ENCODE assay signal across 8 cellular contexts in the genomic region with DNA sequence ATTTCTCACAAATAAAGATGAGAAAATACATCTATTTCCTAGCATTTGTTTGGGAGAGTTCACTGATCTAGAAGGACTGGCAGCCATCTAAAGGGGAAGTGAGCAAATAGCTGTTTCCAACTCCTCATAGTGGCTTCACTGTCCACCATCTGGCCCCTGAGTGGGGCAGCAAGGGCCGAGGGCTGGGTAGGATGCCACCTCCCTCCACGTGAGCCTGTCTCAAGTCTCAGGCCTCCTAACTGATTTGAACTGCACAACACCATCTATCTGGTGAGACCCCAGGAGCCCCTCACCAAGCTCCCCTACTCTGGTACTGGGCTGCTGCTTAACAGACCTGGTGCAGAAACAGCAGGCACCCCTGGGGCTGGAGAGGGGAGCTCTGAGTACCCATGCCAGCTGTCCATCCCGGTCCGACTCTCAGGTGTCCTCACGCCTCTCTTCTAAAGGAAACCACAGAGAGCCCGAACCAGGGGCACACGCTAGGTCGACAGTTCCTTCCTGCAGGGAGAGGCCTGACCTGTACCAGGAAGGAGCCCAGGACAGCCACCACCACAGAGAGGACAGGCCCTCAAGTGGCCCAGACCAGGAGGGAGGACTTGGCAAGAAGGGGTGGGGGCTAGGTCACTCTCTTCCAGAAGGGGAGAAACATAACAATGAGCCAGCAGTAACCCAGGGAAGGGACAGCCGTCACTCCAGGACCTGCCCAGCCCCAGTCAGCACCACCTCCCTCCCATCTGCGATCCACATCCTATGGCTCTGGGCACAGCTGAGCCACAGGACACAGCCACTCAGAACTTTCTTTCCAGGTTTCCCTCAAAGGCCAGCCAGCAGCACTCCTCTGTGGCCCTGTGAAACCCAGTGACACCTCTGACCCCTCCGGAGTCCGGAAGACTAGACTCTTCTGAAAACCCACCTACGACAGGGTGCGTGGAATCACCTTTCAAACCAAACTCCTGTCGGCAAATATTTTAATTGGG. TPM values are rescaled to one million over a fixed set of nuclear protein-coding genes. Genes with fewer than 3 reads are reported as not detected.
A peak's percentile ranks its signal among the peaks of the same experiment; 100 is the strongest.
DNase-seq lines count a peak whose midpoint lies in the region; ATAC-seq and TF ChIP-seq lines count a peak whose summit lies in the region.

No MANE protein-coding gene starts in this region.

- WGBS in trophoblast cell (ENCODE audit: extremely low coverage, insufficient coverage, insufficient read length), result no CpG with 5 or more reads among the region's 15 CpGs

- H3K36me3 ChIP-seq in NT2/D1 (ENCODE audit: insufficient read depth, insufficient read length, low read length), result peaks cover 27% of the 10 kb centered on the region
- H3K36me3 ChIP-seq in trophoblast cell (ENCODE audit: control insufficient read depth in 1 of 2, insufficient read depth in 2 of 2, low read length in 2 of 2), result no peaks in the 10 kb centered on the region
- no peaks in the 10 kb centered on the region for H3K36me3 ChIP-seq in H7 (replicated peaks; ENCODE audit: control insufficient read depth, insufficient read depth, low read length)

- peak overlapping the region; percentile 80 for H3K4me3 ChIP-seq in GM12864 (ENCODE audit: low read depth, low read length)
- H3K4me3 ChIP-seq in NT2/D1 (ENCODE audit: insufficient read length, low read depth), result no peak overlapping the region
- peak overlapping the region in 42 of 59 donors; percentile 6 to 55 (median 32) for H3K4me3 ChIP-seq in dorsolateral prefrontal cortex
- H3K4me3 ChIP-seq in trophoblast cell (ENCODE audit: low read depth, low read length), result peak overlapping the region; percentile 27
- H3K4me3 ChIP-seq in H7 (ENCODE audit: insufficient read depth, low read depth, low read length), result no peak overlapping the region

- H4K91ac ChIP-seq in trophoblast cell (ENCODE audit: low read depth, low read length), result no peak overlapping the region

- DNase-seq in GM12864 (ENCODE audit: low read depth) (no peak), NT2/D1 (ENCODE audit: low read depth, low spot score) (no peak), dorsolateral prefrontal cortex (no peak), trophoblast cell (no peak), H7 (no peak)
- DNase-seq in stimulated activated CD4-positive, alpha-beta T cell treated with anti-CD3 and anti-CD28 coated beads, Interleukin-15, amount 100 ng/mL, for 24 hours, result no peak

- intact Hi-C loops in dorsolateral prefrontal cortex (cut with DNase I), result no loop called here

- H2AK5ac ChIP-seq in trophoblast cell (ENCODE audit: low read length), result no peak overlapping the region

- H2BK120ac ChIP-seq in trophoblast cell (ENCODE audit: insufficient read depth, low read length, poor library complexity), result no peak overlapping the region

- peak overlapping the region; percentile 19 for H3K4ac ChIP-seq in trophoblast cell (ENCODE audit: low read depth, low read length)

- no peak overlapping the region for H4K12ac ChIP-seq in trophoblast cell (ENCODE audit: low read depth, low read length)

- H4K8ac ChIP-seq in trophoblast cell (ENCODE audit: low read depth, low read length), result no peak overlapping the region

- H3K4me1 ChIP-seq in NT2/D1 (ENCODE audit: insufficient read depth, insufficient read length), result peaks cover 57% of the 10 kb centered on the region
- H3K4me1 ChIP-seq in trophoblast cell (ENCODE audit: control insufficient read depth in 1 of 2, insufficient read depth in 2 of 2, low read length in 2 of 2), result peaks cover 58 to 63% of the 10 kb centered on the region in 2 experiments

- H3K27ac ChIP-seq in dorsolateral prefrontal cortex (peak overlapping the region in 52 of 59 donors; percentile 2 to 83 (median 63)), trophoblast cell (ENCODE audit: low read depth, low read length) (peak overlapping the region; percentile 8)

- no peak overlapping the region for H2AFZ ChIP-seq in trophoblast cell (ENCODE audit: insufficient read depth, low read length, poor library complexity)

- no peaks in the 10 kb centered on the region for H3K27me3 ChIP-seq in NT2/D1 (ENCODE audit: insufficient read depth, insufficient read length)
- no peaks in the 10 kb centered on the region for H3K27me3 ChIP-seq in dorsolateral prefrontal cortex
- H3K27me3 ChIP-seq in trophoblast cell (ENCODE audit: insufficient read depth, low read length), result no peaks in the 10 kb centered on the region
- H3K27me3 ChIP-seq in H7 (ENCODE audit: control insufficient read depth, insufficient read depth, low read length), result no peaks in the 10 kb centered on the region

- H3K9ac ChIP-seq in NT2/D1 (ENCODE audit: insufficient read length, low read depth), result peak overlapping the region; percentile 27
- H3K9ac ChIP-seq in trophoblast cell (ENCODE audit: low read length), result no peak overlapping the region

- ATAC-seq in HG02678 (IDR thresholded peaks at IDR 0.05; ENCODE audit: unreplicated experiment) (no peak), GM19328 (IDR thresholded peaks at IDR 0.05; ENCODE audit: unreplicated experiment) (no peak)

- no peak overlapping the region for H3K4me2 ChIP-seq in trophoblast cell (ENCODE audit: low read length)

- H3K14ac ChIP-seq in trophoblast cell (ENCODE audit: low read length), result no peak overlapping the region

- H3K23ac ChIP-seq in trophoblast cell (ENCODE audit: low read length), result no peak overlapping the region

- H3K79me2 ChIP-seq in trophoblast cell (ENCODE audit: control insufficient read depth, insufficient read depth, low read length, poor library complexity), result peaks cover 17% of the 10 kb centered on the region

- H2BK12ac ChIP-seq in trophoblast cell (ENCODE audit: low read length), result no peak overlapping the region

- H2BK5ac ChIP-seq in trophoblast cell (ENCODE audit: low read depth, low read length, poor library complexity), result no peak overlapping the region

- peak overlapping the region; percentile 14 for H3K18ac ChIP-seq in trophoblast cell (ENCODE audit: low read length)

- no peaks in the 10 kb centered on the region for H3K9me3 ChIP-seq in NT2/D1 (ENCODE audit: insufficient read depth, low read length)
- H3K9me3 ChIP-seq in trophoblast cell (ENCODE audit: insufficient read depth, low read depth, low read length), result peaks cover 2% of the 10 kb centered on the region

- peaks cover 2% of the 10 kb centered on the region for H3K79me1 ChIP-seq in trophoblast cell (ENCODE audit: low read length)

- TF ChIP-seq CTCF in GM12864 (IDR thresholded peaks at IDR 0.05; ENCODE audit: low read depth, low read length, missing control alignments) (no peak), dorsolateral prefrontal cortex (IDR thresholded peaks at IDR 0.05 in 54 of 56, conservative IDR thresholded peaks at IDR 0.05 in 2 of 56; ENCODE audit: low read depth in 1 of 56, partially characterized antibody in 56 of 56) (no peak)

RNA-seq across cellular contexts. Expression of gene SLC35E1, which starts 12.9 kb away (rescaled TPM):
- 10 to 100 TPM; 27.5 to 64.1 (median 42.2) TPM for total RNA-seq in dorsolateral prefrontal cortex
- 101 TPM in 2 replicates for polyA plus RNA-seq in trophoblast cell (2013)
- total RNA-seq in H7 (2014; rRNA removed; shearing (Covaris generic)), result 12.5 and 14.7 TPM in 2 replicates

RNA-seq across cellular contexts. Expression of gene CHERP, which starts 42.9 kb away (rescaled TPM):
- total RNA-seq in dorsolateral prefrontal cortex, result 10 to 100 TPM; 35.1 to 67.0 (median 47.9) TPM
- 48.8 and 49.6 TPM in 2 replicates for polyA plus RNA-seq in trophoblast cell (2013)
- total RNA-seq in H7 (2014; rRNA removed; shearing (Covaris generic)), result 14.3 and 17.1 TPM in 2 replicates

RNA-seq across cellular contexts. Expression of gene MED26, which starts 42.9 kb away (rescaled TPM):
- 10 to 100 TPM in 55 of 120 experiments, 1 to 10 TPM in 65; 5.4 to 17.4 (median 9.8) TPM for total RNA-seq in dorsolateral prefrontal cortex
- polyA plus RNA-seq in trophoblast cell (2013), result 10.5 and 11.2 TPM in 2 replicates
- total RNA-seq in H7 (2014; rRNA removed; shearing (Covaris generic)), result 12.0 and 14.2 TPM in 2 replicates

Comparison
In these comparisons a context has a peak if more than half of its experiments do, and no peak if none do; other contexts are left out.
1. H3K4me3 ChIP-seq: peak in GM12864 (single experiment), dorsolateral prefrontal cortex (42 of 59) and trophoblast cell (single experiment); none in NT2/D1 (single experiment) and H7 (single experiment).